25 cellular contexts compared by ENCODE assay signal in the genomic region with DNA sequence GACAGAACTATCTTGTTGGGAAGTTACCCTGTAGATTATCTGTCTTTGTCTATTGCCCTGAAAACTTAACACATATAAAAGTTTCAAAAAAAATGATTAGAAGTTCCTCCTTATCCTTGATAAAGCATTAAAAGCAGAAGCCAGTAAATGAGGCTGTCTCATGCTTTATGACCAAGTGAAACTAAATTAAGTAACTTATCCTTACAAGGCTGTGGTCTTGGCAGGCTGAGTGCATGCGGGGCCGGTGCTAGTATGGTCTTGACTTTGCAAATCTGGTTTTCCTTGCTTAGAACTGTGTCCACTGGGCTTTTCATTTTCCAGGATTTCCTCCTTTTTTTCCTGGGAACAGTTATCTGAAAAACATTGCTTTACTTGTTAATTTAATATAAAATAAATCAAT. TPM values are rescaled to one million over a fixed set of nuclear protein-coding genes. Genes with fewer than 3 reads are reported as not detected.
DNase-seq lines count a peak whose midpoint lies in the region; ATAC-seq, FAIRE-seq and TF ChIP-seq lines count a peak whose summit lies in the region.
"Had no signal": no experiment of that assay in that cellular context is flagged by ENCODE, and none has a peak within 500 bp of the region (broad histone marks: within the 10 kb centered on the region; RNA-seq: fewer than 3 reads in every experiment).

No MANE protein-coding gene starts in this region.

- H3K27ac Mint-ChIP-seq in endodermal cell: no peak overlapping the region
- H3K27ac Mint-ChIP-seq: activated CD4-positive, alpha-beta memory T cell treated with anti-CD3 and anti-CD28 coated beads, Interleukin-2, amount 10 ng/mL, durations not matched to agents 7 days and 5 days; memory B cell had no signal

- peaks cover 49% of the 10 kb centered on the region for H3K36me3 Mint-ChIP-seq in endodermal cell (ENCODE audit: low read depth)

- H3K4me1 ChIP-seq in kidney (ENCODE audit: control insufficient read depth in 1 of 2, insufficient read depth in 1 of 2, low read depth in 1 of 2, low read length in 2 of 2) (no peaks in the 10 kb centered on the region), testis (no peaks in the 10 kb centered on the region), endodermal cell (ENCODE audit: control insufficient read depth, insufficient read depth, low read length) (no peaks in the 10 kb centered on the region), spleen (peaks cover 0 to 8% (median 2%) of the 10 kb centered on the region in 6 donors)
- H3K4me1 ChIP-seq: parathyroid adenoma had no signal

- no peak overlapping the region for H3K4me3 Mint-ChIP-seq in endodermal cell
- H3K4me3 Mint-ChIP-seq: activated CD4-positive, alpha-beta memory T cell treated with anti-CD3 and anti-CD28 coated beads, Interleukin-2, amount 10 ng/mL, durations not matched to agents 7 days and 5 days; memory B cell; naive thymus-derived CD8-positive, alpha-beta T cell had no signal

- H3K36me3 ChIP-seq in kidney (ENCODE audit: control insufficient read depth in 1 of 2, insufficient read depth in 2 of 2, low read length in 2 of 2) (peaks cover 3% of the 10 kb centered on the region in 2 donors), testis (ENCODE audit: low read depth, missing control alignments) (no peaks in the 10 kb centered on the region), endodermal cell (ENCODE audit: control insufficient read depth, insufficient read depth, low read length) (peaks cover 4% of the 10 kb centered on the region), spleen (peaks cover 0 to 33% (median under 1%) of the 10 kb centered on the region in 6 donors)
- H3K36me3 ChIP-seq: thoracic aorta had no signal

- DNase-seq in KBM-7: peak; percentile 1
- DNase-seq in NOMO-1 treated with dmso at 0.1 percent for 144 hours (lab: John Stamatoyannopoulos, UW; ENCODE audit: unreplicated experiment): peak; percentile 51
- DNase-seq in kidney: peak; percentile 82
- DNase-seq in testis: peak; percentile 44
- no peak for DNase-seq in endodermal cell
- DNase-seq in spleen: no peak
- DNase-seq: activated CD4-positive, alpha-beta memory T cell treated with anti-CD3 and anti-CD28 coated beads, Interleukin-2, amount 10 ng/mL, durations not matched to agents 7 days and 5 days; activated gamma-delta T cell; activated T-cell treated with anti-CD3 and anti-CD28 coated beads for 4 hours; BE2C; COR-L47; DND-41; naive thymus-derived CD8-positive, alpha-beta T cell; NCI-H1092 treated with DMSO at 0.1 percent for 48 hours; NCI-H2081; NK-92 treated with Interleukin-12 subunit alpha and Interleukin-12 subunit beta, amount 100 ng/mL, for 24 hours; T1000 had no signal

- H3K9ac ChIP-seq in kidney (ENCODE audit: low read length in 2 of 2) (no peak overlapping the region), endodermal cell (ENCODE audit: extremely low read depth, low read length, poor library complexity, severe bottlenecking) (no peak overlapping the region)
- H3K9ac ChIP-seq: KMS-11, parathyroid adenoma had no signal

- no peaks in the 10 kb centered on the region for H3K9me3 Mint-ChIP-seq in endodermal cell
- H3K9me3 Mint-ChIP-seq: activated CD4-positive, alpha-beta memory T cell treated with anti-CD3 and anti-CD28 coated beads, Interleukin-2, amount 10 ng/mL, durations not matched to agents 7 days and 5 days; memory B cell; naive thymus-derived CD8-positive, alpha-beta T cell had no signal

- H3K4me3 ChIP-seq in kidney (ENCODE audit: low read length in 2 of 2) (no peak overlapping the region), testis (no peak overlapping the region), endodermal cell (ENCODE audit: low read length) (no peak overlapping the region), spleen (no peak overlapping the region)
- H3K4me3 ChIP-seq: thoracic aorta had no signal

- H3K4me1 Mint-ChIP-seq in endodermal cell: peaks cover 11% of the 10 kb centered on the region
- H3K4me1 Mint-ChIP-seq: activated CD4-positive, alpha-beta memory T cell treated with anti-CD3 and anti-CD28 coated beads, Interleukin-2, amount 10 ng/mL, durations not matched to agents 7 days and 5 days; memory B cell had no signal

- in situ Hi-C loops in KBM-7 (cut with MboI; ENCODE audit: low pct_unique_long_range_greater_than_20kb, low sequenced_read_pairs): no loop called here

- intact Hi-C loops in kidney (cut with DNase I): no loop called here
- intact Hi-C loops in testis (cut with DNase I; ENCODE audit: low total_unique reads): no loop called here
- intact Hi-C loops in spleen (cut with DNase I; ENCODE audit: low total_unique reads): no loop called here

- peaks cover 3% of the 10 kb centered on the region for H3K27me3 Mint-ChIP-seq in endodermal cell (ENCODE audit: insufficient read depth)
- H3K27me3 Mint-ChIP-seq: activated CD4-positive, alpha-beta memory T cell treated with anti-CD3 and anti-CD28 coated beads, Interleukin-2, amount 10 ng/mL, durations not matched to agents 7 days and 5 days; memory B cell; naive thymus-derived CD8-positive, alpha-beta T cell had no signal

- H3K9me3 ChIP-seq in kidney (ENCODE audit: control insufficient read depth in 1 of 2, low read length in 2 of 2) (no peaks in the 10 kb centered on the region), testis (no peaks in the 10 kb centered on the region), endodermal cell (ENCODE audit: control insufficient read depth, low read length) (no peaks in the 10 kb centered on the region), spleen (no peaks in the 10 kb centered on the region)
- H3K9me3 ChIP-seq: BE2C, thoracic aorta had no signal

- 28 to 44% methylated on average over 2 of the region's 2 CpGs for WGBS in testis, 2 donors
- 97 to 100% methylated on average over 2 of the region's 2 CpGs for WGBS in endodermal cell (ENCODE audit: insufficient coverage in 1 of 2, insufficient read length in 1 of 2), 2 experiments
- 33 to 52% (median 42%) methylated on average over 2 of the region's 2 CpGs for WGBS in spleen, 5 donors

- H3K27me3 ChIP-seq in testis (no peaks in the 10 kb centered on the region), endodermal cell (ENCODE audit: control insufficient read depth, insufficient read depth, low read length, poor library complexity, severe bottlenecking) (no peaks in the 10 kb centered on the region), spleen (replicated peaks in 1 of 7) (no peaks in the 10 kb centered on the region)
- H3K27me3 ChIP-seq: BE2C had no signal

- no peak for TF ChIP-seq POLR2A in testis (IDR thresholded peaks at IDR 0.05)
- TF ChIP-seq POLR2A in spleen (IDR thresholded peaks at IDR 0.05): no peak
- TF ChIP-seq POLR2A in GM18505 (IDR thresholded peaks at IDR 0.05; ENCODE audit: borderline replicate concordance, extremely low read depth, insufficient read depth, insufficient read length): no peak

- TF ChIP-seq CTCF in kidney (IDR thresholded peaks at IDR 0.05; ENCODE audit: borderline replicate concordance, extremely low read depth, insufficient read depth) (no peak), testis (IDR thresholded peaks at IDR 0.05) (no peak), endodermal cell (conservative IDR thresholded peaks at IDR 0.05) (no peak), spleen (IDR thresholded peaks at IDR 0.05 in 8 of 11, conservative IDR thresholded peaks at IDR 0.05 in 3 of 11) (no peak)

- no peak for ATAC-seq in GM18505 (IDR thresholded peaks at IDR 0.05; ENCODE audit: unreplicated experiment)
- ATAC-seq: naive thymus-derived CD8-positive, alpha-beta T cell had no signal

- no peak overlapping the region for H3K27ac ChIP-seq in kidney (ENCODE audit: low read depth in 2 of 2, low read length in 2 of 2)
- H3K27ac ChIP-seq in testis: no peak overlapping the region
- H3K27ac ChIP-seq in endodermal cell (ENCODE audit: low read depth, low read length): no peak overlapping the region
- H3K27ac ChIP-seq in spleen: no peak overlapping the region
- H3K27ac ChIP-seq: KMS-11, parathyroid adenoma, RWPE1, thoracic aorta had no signal

- no peak for FAIRE-seq in kidney (lab: Jason Lieb, UNC)
- FAIRE-seq: colon, GM12892 had no signal

RNA-seq across cellular contexts. Expression of a gene that starts 43.1 kb away (rescaled TPM):
- total RNA-seq in kidney (29.2 TPM), testis (10 to 100 TPM; 27.6 to 28.9 TPM), endodermal cell (10 to 100 TPM; 23.9 to 39.1 TPM), spleen (10 to 100 TPM; 14.2 to 26.5 (median 20.2) TPM)
- polyA plus RNA-seq in kidney (ENCODE audit: insufficient read depth, low read depth, low replicate concordance) (5.2 TPM), testis (ENCODE audit: insufficient read depth, low read depth, low replicate concordance) (8.4 TPM), spleen (10 to 100 TPM in 1 of 3 donors, 1 to 10 TPM in 2; 4.0 to 11.4 (median 4.4) TPM)
- 11.8 TPM for polyA plus RNA-seq in endodermal cell (2013, experiment 1 of 2)
- 6.7 TPM for polyA plus RNA-seq in endodermal cell (2013, experiment 2 of 2)

Comparison
In these comparisons a context has a peak if more than half of its experiments do, and no peak if none do; other contexts are left out.
1. DNase-seq: peak in KBM-7 (single experiment), NOMO-1 treated with dmso at 0.1 percent for 144 hours (single experiment), kidney (single experiment) and testis (single experiment); none in endodermal cell (single experiment) and spleen (single experiment).